In genomic region chr16:5064915-5065314, GRCh38 we compare ENCODE assay signal across 1 cellular context.
A peak's percentile ranks its signal among the peaks of the same experiment; 100 is the strongest.
TF ChIP-seq lines count a peak whose summit lies in the region.

No MANE protein-coding gene starts in this region.

TF ChIP-seq in HEK293, 187 proteins besides CTCF, POLR2A, EP300 and RAD21 (continued from another document):
- TF ChIP-seq BCL6B (tag by site-specific recombination; IDR thresholded peaks at IDR 0.05) (0 out of 2 replicates have a peak, but pooled peaks have one; percentile 19), PRDM4 (tag by site-specific recombination; IDR thresholded peaks at IDR 0.05) (peak; percentile 49; the same call in 1 of the 2 replicates), OSR2 (tag by site-specific recombination; IDR thresholded peaks at IDR 0.05) (peak; percentile 59), ZBTB7A (tag by site-specific recombination; IDR thresholded peaks at IDR 0.05; ENCODE audit: low read depth) (no peak)
